ENCODE assay signal across 14 cellular contexts in genomic region chr22:30607939-30608338, GRCh38. TPM values are rescaled to one million over a fixed set of nuclear protein-coding genes. Genes with fewer than 3 reads are reported as not detected.
DNase-seq lines count a peak whose midpoint lies in the region; ATAC-seq, FAIRE-seq and TF ChIP-seq lines count a peak whose summit lies in the region.
"Had no signal": no experiment of that assay in that cellular context is flagged by ENCODE, and none has a peak within 500 bp of the region (broad histone marks: within the 10 kb centered on the region; RNA-seq: fewer than 3 reads in every experiment).

No MANE protein-coding gene starts in this region.

- H3K36me3 ChIP-seq in kidney (ENCODE audit: control insufficient read depth in 1 of 2, insufficient read depth in 2 of 2, low read length in 2 of 2): peaks cover 4 to 7% of the 10 kb centered on the region in 2 donors

- intact Hi-C loops in kidney (cut with DNase I): no loop called here
- intact Hi-C loops in activated T-helper 1 cell treated with anti-CD3 and anti-CD28 coated beads, Interleukin-12 subunit alpha, Interleukin-12 subunit beta, Interleukin-2, Interleukin-4 antibody, amounts not matched to agents 30 ng/mL and 10 ng/mL and 1 ng/mL, durations not matched to agents 14 hours and 24 hours and 36 hours (cut with micrococcal nuclease): no loop called here

- H3K36me3 Mint-ChIP-seq in stimulated activated memory B cell treated with anti-CD40 and anti-IgM and Interleukin-4, amounts not matched to agents 10 μg/mL and 1 μg/mL and 100 μg/mL, for 72 hours: no peaks in the 10 kb centered on the region
- H3K36me3 Mint-ChIP-seq in activated T-helper 1 cell treated with anti-CD3 and anti-CD28 coated beads, Interleukin-12 subunit alpha, Interleukin-12 subunit beta, Interleukin-2, Interleukin-4 antibody, amounts not matched to agents 30 ng/mL and 10 ng/mL and 1 ng/mL, durations not matched to agents 14 hours and 24 hours and 36 hours (ENCODE audit: low read depth): peaks cover 1% of the 10 kb centered on the region

- peaks cover 11 to 23% of the 10 kb centered on the region in 2 donors for H3K4me1 ChIP-seq in kidney (ENCODE audit: control insufficient read depth in 1 of 2, insufficient read depth in 1 of 2, low read depth in 1 of 2, low read length in 2 of 2)

- no peak overlapping the region for H3K4me3 ChIP-seq in GM12864 (ENCODE audit: low read depth, low read length)
- H3K4me3 ChIP-seq in kidney (ENCODE audit: low read length in 2 of 2): peak overlapping the region; percentile 36 to 74

- H3K27ac Mint-ChIP-seq in stimulated activated memory B cell treated with anti-CD40 and anti-IgM and Interleukin-4, amounts not matched to agents 10 μg/mL and 1 μg/mL and 100 μg/mL, for 72 hours: peak overlapping the region; percentile 79
- no peak overlapping the region for H3K27ac Mint-ChIP-seq in activated T-helper 1 cell treated with anti-CD3 and anti-CD28 coated beads, Interleukin-12 subunit alpha, Interleukin-12 subunit beta, Interleukin-2, Interleukin-4 antibody, amounts not matched to agents 30 ng/mL and 10 ng/mL and 1 ng/mL, durations not matched to agents 14 hours and 24 hours and 36 hours

- H3K9me3 ChIP-seq in kidney (ENCODE audit: control insufficient read depth in 1 of 2, low read length in 2 of 2): no peaks in the 10 kb centered on the region

- DNase-seq in GM12864 (ENCODE audit: low read depth): peak; percentile 15
- no peak for DNase-seq in RWPE1 (ENCODE audit: low spot score)
- no peak for DNase-seq in kidney
- DNase-seq in NCI-H2227 treated with DMSO at 0.1 percent for 48 hours (lab: John Stamatoyannopoulos, UW): no peak
- no peak for DNase-seq in activated CD8-positive, alpha-beta memory T cell treated with anti-CD3 and anti-CD28 coated beads for 24 hours
- no peak for DNase-seq in activated T-helper 1 cell treated with anti-CD3 and anti-CD28 coated beads, Interleukin-12 subunit alpha, Interleukin-12 subunit beta, Interleukin-2, Interleukin-4 antibody, amounts not matched to agents 30 ng/mL and 10 ng/mL and 1 ng/mL, durations not matched to agents 14 hours and 24 hours and 36 hours (ENCODE audit: low spot score)
- no peak for DNase-seq in frontal cortex (ENCODE audit: low spot score in 2 of 2)
- DNase-seq: activated CD4-positive, CD25-positive, alpha-beta regulatory T cell; activated T-cell treated with anti-CD3 and anti-CD28 coated beads, Interleukin-2, amount 50 U/mL, for 4 hours; left colon; NCI-H345 had no signal

- no peak overlapping the region for H3K4me3 Mint-ChIP-seq in stimulated activated memory B cell treated with anti-CD40 and anti-IgM and Interleukin-4, amounts not matched to agents 10 μg/mL and 1 μg/mL and 100 μg/mL, for 72 hours
- no peak overlapping the region for H3K4me3 Mint-ChIP-seq in activated T-helper 1 cell treated with anti-CD3 and anti-CD28 coated beads, Interleukin-12 subunit alpha, Interleukin-12 subunit beta, Interleukin-2, Interleukin-4 antibody, amounts not matched to agents 30 ng/mL and 10 ng/mL and 1 ng/mL, durations not matched to agents 14 hours and 24 hours and 36 hours

- FAIRE-seq in kidney (lab: Jason Lieb, UNC): no peak
- no peak for FAIRE-seq in frontal cortex (lab: Jason Lieb, UNC)
- FAIRE-seq: astrocyte had no signal

- CTCF ChIA-PET in RWPE1 (lab: Yijun Ruan, JAX): interaction anchor here (2.1 kb wide), 1 partner anchor 156 kb away, joined by 7 read pairs; no protein-coding TSS in a partner anchor

- no peaks in the 10 kb centered on the region for H3K9me3 Mint-ChIP-seq in stimulated activated memory B cell treated with anti-CD40 and anti-IgM and Interleukin-4, amounts not matched to agents 10 μg/mL and 1 μg/mL and 100 μg/mL, for 72 hours
- H3K9me3 Mint-ChIP-seq in activated T-helper 1 cell treated with anti-CD3 and anti-CD28 coated beads, Interleukin-12 subunit alpha, Interleukin-12 subunit beta, Interleukin-2, Interleukin-4 antibody, amounts not matched to agents 30 ng/mL and 10 ng/mL and 1 ng/mL, durations not matched to agents 14 hours and 24 hours and 36 hours: no peaks in the 10 kb centered on the region
- H3K9me3 Mint-ChIP-seq: activated T-cell treated with anti-CD3 and anti-CD28 coated beads, Interleukin-2, amount 50 U/mL, for 4 hours had no signal

- H3K27me3 Mint-ChIP-seq in stimulated activated memory B cell treated with anti-CD40 and anti-IgM and Interleukin-4, amounts not matched to agents 10 μg/mL and 1 μg/mL and 100 μg/mL, for 72 hours: no peaks in the 10 kb centered on the region
- no peaks in the 10 kb centered on the region for H3K27me3 Mint-ChIP-seq in activated T-helper 1 cell treated with anti-CD3 and anti-CD28 coated beads, Interleukin-12 subunit alpha, Interleukin-12 subunit beta, Interleukin-2, Interleukin-4 antibody, amounts not matched to agents 30 ng/mL and 10 ng/mL and 1 ng/mL, durations not matched to agents 14 hours and 24 hours and 36 hours (ENCODE audit: insufficient read depth)

- H3K9ac ChIP-seq in kidney (ENCODE audit: low read length in 2 of 2): peak overlapping the region in 1 of 2 donors; percentile 47

- POLR2A ChIA-PET in RWPE1 (lab: Yijun Ruan, JAX; ENCODE audit: low non-redundant PET): no interaction called here

- H3K27ac ChIP-seq in RWPE1: peak overlapping the region; percentile 76
- no peak overlapping the region for H3K27ac ChIP-seq in kidney (ENCODE audit: low read depth in 2 of 2, low read length in 2 of 2)

- peaks cover 52% of the 10 kb centered on the region for H3K4me1 Mint-ChIP-seq in stimulated activated memory B cell treated with anti-CD40 and anti-IgM and Interleukin-4, amounts not matched to agents 10 μg/mL and 1 μg/mL and 100 μg/mL, for 72 hours
- peaks cover 61% of the 10 kb centered on the region for H3K4me1 Mint-ChIP-seq in activated T-helper 1 cell treated with anti-CD3 and anti-CD28 coated beads, Interleukin-12 subunit alpha, Interleukin-12 subunit beta, Interleukin-2, Interleukin-4 antibody, amounts not matched to agents 30 ng/mL and 10 ng/mL and 1 ng/mL, durations not matched to agents 14 hours and 24 hours and 36 hours (ENCODE audit: low read depth)

- ATAC-seq in stimulated activated memory B cell treated with anti-CD40 and anti-IgM and Interleukin-4, amounts not matched to agents 10 μg/mL and 1 μg/mL and 100 μg/mL, for 72 hours: no peak

- TF ChIP-seq CTCF in GM12864 (IDR thresholded peaks at IDR 0.05; ENCODE audit: low read depth, low read length, missing control alignments) (no peak), RWPE1 (conservative IDR thresholded peaks at IDR 0.05; ENCODE audit: low read depth) (no peak), kidney (IDR thresholded peaks at IDR 0.05; ENCODE audit: borderline replicate concordance, extremely low read depth, insufficient read depth) (no peak)

RNA-seq across cellular contexts. Expression of gene TCN2, which starts 1.0 kb away (rescaled TPM):
- total RNA-seq in kidney: 71.3 TPM
- polyA plus RNA-seq in kidney (ENCODE audit: insufficient read depth, low read depth, low replicate concordance): 174 TPM
- total RNA-seq in activated T-helper 1 cell treated with anti-CD3 and anti-CD28 coated beads, Interleukin-12 subunit alpha, Interleukin-12 subunit beta, Interleukin-2, Interleukin-4 antibody, amounts not matched to agents 30 ng/mL and 10 ng/mL and 1 ng/mL, durations not matched to agents 14 hours and 24 hours and 36 hours: 0.23 and 0.34 TPM in 2 replicates
- 11.0 TPM for total RNA-seq in frontal cortex

RNA-seq across cellular contexts. Expression of gene PES1, which starts 16.2 kb away (rescaled TPM):
- 68.4 TPM for total RNA-seq in kidney
- 57.0 TPM for polyA plus RNA-seq in kidney (ENCODE audit: insufficient read depth, low read depth, low replicate concordance)
- total RNA-seq in activated T-helper 1 cell treated with anti-CD3 and anti-CD28 coated beads, Interleukin-12 subunit alpha, Interleukin-12 subunit beta, Interleukin-2, Interleukin-4 antibody, amounts not matched to agents 30 ng/mL and 10 ng/mL and 1 ng/mL, durations not matched to agents 14 hours and 24 hours and 36 hours: 168 and 169 TPM in 2 replicates
- 52.2 TPM for total RNA-seq in frontal cortex

RNA-seq across cellular contexts. Expression of gene SLC35E4, which starts 27.6 kb away (rescaled TPM):
- total RNA-seq in kidney (3.2 TPM), frontal cortex (6.5 TPM)
- polyA plus RNA-seq in kidney (ENCODE audit: insufficient read depth, low read depth, low replicate concordance): 1.8 TPM
- 8.2 and 8.3 TPM in 2 replicates for total RNA-seq in activated T-helper 1 cell treated with anti-CD3 and anti-CD28 coated beads, Interleukin-12 subunit alpha, Interleukin-12 subunit beta, Interleukin-2, Interleukin-4 antibody, amounts not matched to agents 30 ng/mL and 10 ng/mL and 1 ng/mL, durations not matched to agents 14 hours and 24 hours and 36 hours

RNA-seq across cellular contexts. Expression of gene GAL3ST1, which starts 33.5 kb away (rescaled TPM):
- total RNA-seq in kidney (16.1 TPM), frontal cortex (1.2 TPM)
- polyA plus RNA-seq in kidney (ENCODE audit: insufficient read depth, low read depth, low replicate concordance): 34.3 TPM
- total RNA-seq in activated T-helper 1 cell treated with anti-CD3 and anti-CD28 coated beads, Interleukin-12 subunit alpha, Interleukin-12 subunit beta, Interleukin-2, Interleukin-4 antibody, amounts not matched to agents 30 ng/mL and 10 ng/mL and 1 ng/mL, durations not matched to agents 14 hours and 24 hours and 36 hours: not detected in 2 replicates
- total RNA-seq: pulmonary artery endothelial cell had no signal

RNA-seq across cellular contexts. Expression of gene DUSP18, which starts 59.7 kb away (rescaled TPM):
- total RNA-seq in kidney (14.0 TPM), frontal cortex (21.2 TPM)
- polyA plus RNA-seq in kidney (ENCODE audit: insufficient read depth, low read depth, low replicate concordance): 3.6 TPM
- 9.6 and 9.8 TPM in 2 replicates for total RNA-seq in activated T-helper 1 cell treated with anti-CD3 and anti-CD28 coated beads, Interleukin-12 subunit alpha, Interleukin-12 subunit beta, Interleukin-2, Interleukin-4 antibody, amounts not matched to agents 30 ng/mL and 10 ng/mL and 1 ng/mL, durations not matched to agents 14 hours and 24 hours and 36 hours
